10 cellular contexts compared by ENCODE assay signal in the genomic region with DNA sequence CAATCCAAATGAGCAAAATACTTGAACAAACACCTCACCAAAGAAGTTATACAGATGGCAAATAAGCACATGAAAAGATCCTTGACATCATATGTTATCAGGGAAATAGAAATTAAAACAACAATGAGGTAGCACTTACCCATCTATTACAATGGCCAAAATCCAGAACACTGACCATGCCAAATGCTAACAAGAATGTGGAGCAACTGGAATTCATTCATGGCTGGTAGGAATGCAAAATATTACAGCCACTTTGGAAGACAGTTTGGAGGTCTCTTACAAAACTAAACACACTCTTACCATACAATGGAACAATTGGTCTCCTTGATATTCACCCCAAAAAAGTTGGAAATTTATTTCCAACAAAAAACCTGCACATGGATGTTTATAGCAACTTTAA. TPM values are rescaled to one million over a fixed set of nuclear protein-coding genes. Genes with fewer than 3 reads are reported as not detected.
"Had no signal": no experiment of that assay in that cellular context is flagged by ENCODE, and none has a peak within 500 bp of the region (broad histone marks: within the 10 kb centered on the region; RNA-seq: fewer than 3 reads in every experiment).

No MANE protein-coding gene starts in this region.

- H3K27ac ChIP-seq: GM23248 had no signal

- H3K9ac ChIP-seq: GM23248 had no signal

- DNase-seq: GM23248, GOT3, H7, H9, HCEC 1CT, HFFc6 had no signal

- H3K36me3 ChIP-seq: HAP-1 had no signal

- ATAC-seq: GM23338, HCT116 had no signal

- H3K4me3 ChIP-seq: GM23248, GM23338, HAP-1 had no signal

- H3K4me2 ChIP-seq: GM23338 had no signal

- H3K4me1 ChIP-seq: HAP-1 had no signal

- H2AFZ ChIP-seq: GM23248, GM23338 had no signal

- H3K9me3 ChIP-seq: HAP-1 had no signal

RNA-seq across cellular contexts. Expression of gene FAM181B, which starts 19.1 kb away (rescaled TPM):
- total RNA-seq: GM23248, H4, HFFc6 had no signal
- polyA plus RNA-seq: GM23248 had no signal
